Comparison of ENCODE assay signal across 18 cellular contexts in the genomic region with DNA sequence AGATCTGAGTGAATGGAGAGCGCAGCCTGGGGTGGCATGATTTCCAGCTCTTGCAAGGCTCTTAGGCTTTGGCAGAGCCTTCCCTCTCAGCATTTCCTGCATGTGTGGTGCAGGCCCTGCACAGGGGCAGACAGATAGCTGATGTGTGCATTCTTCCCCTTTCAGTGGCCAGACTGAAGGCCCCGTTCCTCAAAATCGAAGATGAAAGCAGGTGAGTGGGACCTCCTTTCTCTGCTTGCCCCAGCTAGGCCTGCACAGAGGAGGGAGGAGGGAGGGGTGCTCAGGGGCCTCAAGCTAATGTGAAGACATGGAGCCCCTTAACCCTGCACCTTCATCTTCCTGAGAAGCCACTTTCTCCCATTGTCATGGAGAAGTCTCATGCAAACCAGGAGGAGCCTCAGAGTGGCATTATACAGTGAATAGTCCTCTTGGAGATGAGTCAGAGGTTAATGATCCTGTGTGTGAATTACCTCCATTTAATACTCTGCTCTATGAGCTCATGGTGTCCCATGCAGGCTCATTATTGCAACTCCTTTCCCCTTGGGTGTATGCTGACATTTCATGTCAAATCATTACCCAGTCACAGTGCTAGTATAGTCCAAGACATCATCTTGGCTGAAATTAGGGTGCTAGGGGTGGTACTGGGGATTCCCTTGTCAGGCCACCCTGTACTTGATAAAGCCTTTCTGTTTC. TPM values are rescaled to one million over a fixed set of nuclear protein-coding genes. Genes with fewer than 3 reads are reported as not detected.
A peak's percentile ranks its signal among the peaks of the same experiment; 100 is the strongest.
DNase-seq lines count a peak whose midpoint lies in the region; ATAC-seq, FAIRE-seq and TF ChIP-seq lines count a peak whose summit lies in the region.
"Had no signal": no experiment of that assay in that cellular context is flagged by ENCODE, and none has a peak within 500 bp of the region (broad histone marks: within the 10 kb centered on the region; RNA-seq: fewer than 3 reads in every experiment).

No MANE protein-coding gene starts in this region.

- no peak overlapping the region for H3K27ac Mint-ChIP-seq in activated B cell treated with CpG ODN at 0.5 μM for 24 hours
- H3K27ac Mint-ChIP-seq: activated naive CD4-positive, alpha-beta T cell treated with anti-CD3 and anti-CD28 coated beads, Interleukin-2, amount 10 ng/mL, durations not matched to agents 7 days and 5 days had no signal

- H3K36me3 Mint-ChIP-seq in activated B cell treated with CpG ODN at 0.5 μM for 24 hours (ENCODE audit: low read depth): peaks cover 3% of the 10 kb centered on the region

- no peaks in the 10 kb centered on the region for H3K27me3 Mint-ChIP-seq in activated B cell treated with CpG ODN at 0.5 μM for 24 hours
- H3K27me3 Mint-ChIP-seq: activated naive CD4-positive, alpha-beta T cell treated with anti-CD3 and anti-CD28 coated beads, Interleukin-2, amount 10 ng/mL, durations not matched to agents 7 days and 5 days; central memory CD8-positive, alpha-beta T cell had no signal

- H3K4me1 Mint-ChIP-seq in activated B cell treated with CpG ODN at 0.5 μM for 24 hours: no peaks in the 10 kb centered on the region
- H3K4me1 Mint-ChIP-seq: activated naive CD4-positive, alpha-beta T cell treated with anti-CD3 and anti-CD28 coated beads, Interleukin-2, amount 10 ng/mL, durations not matched to agents 7 days and 5 days; central memory CD8-positive, alpha-beta T cell had no signal

- TF ChIP-seq CTCF in GM10248 (IDR thresholded peaks at IDR 0.05; ENCODE audit: control extremely low read depth, extremely low read depth, low read depth, missing control alignments) (no peak), activated B cell treated with CpG ODN at 0.5 μM for 24 hours (IDR thresholded peaks at IDR 0.05) (no peak)

- FAIRE-seq in frontal cortex (lab: Jason Lieb, UNC): no peak
- FAIRE-seq: G401.6 had no signal

- intact Hi-C loops in activated B cell treated with CpG ODN at 0.5 μM for 24 hours (cut with micrococcal nuclease): no loop called here

- no peak overlapping the region for H3K4me3 Mint-ChIP-seq in activated B cell treated with CpG ODN at 0.5 μM for 24 hours
- H3K4me3 Mint-ChIP-seq: activated naive CD4-positive, alpha-beta T cell treated with anti-CD3 and anti-CD28 coated beads, Interleukin-2, amount 10 ng/mL, durations not matched to agents 7 days and 5 days; central memory CD8-positive, alpha-beta T cell had no signal

- DNase-seq in GM10248 (ENCODE audit: extremely low spot score) (peak; percentile 63), HCEC 1CT (peak; percentile 30), activated B cell treated with CpG ODN at 0.5 μM for 24 hours (no peak), kidney glomerular epithelial cell (lab: John Stamatoyannopoulos, UW) (peak; percentile 19), NOMO-1 (lab: John Stamatoyannopoulos, UW; ENCODE audit: unreplicated experiment in 2 of 2) (no peak), OCI-M1 (lab: John Stamatoyannopoulos, UW) (no peak), SKM-1 treated with dmso at 0.1 percent for 144 hours (lab: John Stamatoyannopoulos, UW; ENCODE audit: unreplicated experiment) (no peak), frontal cortex (ENCODE audit: low spot score in 2 of 2) (no peak)
- DNase-seq: activated naive CD4-positive, alpha-beta T cell treated with anti-CD3 and anti-CD28 coated beads, Interleukin-2, amount 10 ng/mL, durations not matched to agents 7 days and 5 days; C1 segment of cervical spinal cord; esophagus squamous epithelium; islet precursor cell; NCI-H1092; NCI-H446 treated with DMSO at 0.1 percent for 48 hours; substantia nigra; T1000 had no signal

- H3K9me3 Mint-ChIP-seq in activated B cell treated with CpG ODN at 0.5 μM for 24 hours: no peaks in the 10 kb centered on the region
- H3K9me3 Mint-ChIP-seq: activated naive CD4-positive, alpha-beta T cell treated with anti-CD3 and anti-CD28 coated beads, Interleukin-2, amount 10 ng/mL, durations not matched to agents 7 days and 5 days; central memory CD8-positive, alpha-beta T cell had no signal

- CTCF ChIA-PET in GM10248 (lab: Yijun Ruan, JAX): interaction anchor here (0.9 kb wide), 1 partner anchor 25 kb away, joined by 3 read pairs; no protein-coding TSS in a partner anchor
- CTCF ChIA-PET in activated B cell treated with CpG ODN at 0.5 μM for 24 hours (lab: Charles Lee): no interaction called here

- peak; percentile 25 for ATAC-seq in activated B cell treated with CpG ODN at 0.5 μM for 24 hours (ENCODE audit: low read depth)

- POLR2A ChIA-PET in GM10248 (lab: Yijun Ruan, JAX) (no interaction called here), activated B cell treated with CpG ODN at 0.5 μM for 24 hours (lab: Charles Lee) (no interaction called here)

RNA-seq across cellular contexts. Expression of a gene that starts 20.4 kb away (rescaled TPM):
- 0.09 and 0.10 TPM in 2 replicates for total RNA-seq in activated B cell treated with CpG ODN at 0.5 μM for 24 hours
- total RNA-seq in frontal cortex: 14.7 TPM

RNA-seq across cellular contexts. Expression of a gene that starts 29.9 kb away (rescaled TPM):
- total RNA-seq in activated B cell treated with CpG ODN at 0.5 μM for 24 hours: 10.3 and 13.8 TPM in 2 replicates
- total RNA-seq in frontal cortex: 3.3 TPM

RNA-seq across cellular contexts. Expression of a gene that starts 48.8 kb away (rescaled TPM):
- total RNA-seq in activated B cell treated with CpG ODN at 0.5 μM for 24 hours: 20.1 and 22.4 TPM in 2 replicates
- 43.6 TPM for total RNA-seq in frontal cortex

Comparison
In these comparisons a context has a peak if more than half of its experiments do, and no peak if none do; other contexts are left out.
1. DNase-seq: peak in GM10248 (single experiment), HCEC 1CT (single experiment) and kidney glomerular epithelial cell (single experiment); none in activated B cell treated with CpG ODN at 0.5 μM for 24 hours (single experiment), NOMO-1 (0 of 2), OCI-M1 (single experiment), SKM-1 treated with dmso at 0.1 percent for 144 hours (single experiment) and frontal cortex (0 of 2).
2. RNA of a gene that starts 20.4 kb away (total RNA-seq): 14.7 TPM in frontal cortex (single experiment); 0.09 to 0.10 TPM in activated B cell treated with CpG ODN at 0.5 μM for 24 hours; every median in the first group is over 10 times any median in the second.